1 cellular context compared by ENCODE assay signal in genomic region chr20:4216866-4217265, GRCh38.
TF ChIP-seq lines count a peak whose summit lies in the region.

No MANE protein-coding gene starts in this region.

TF ChIP-seq in HCT116, 20 proteins besides CTCF, POLR2A, EP300 and RAD21 (continued from another document):
- TF ChIP-seq REST (IDR thresholded peaks at IDR 0.05; ENCODE audit: low read depth) (no peak), TCF7L2 (IDR thresholded peaks at IDR 0.05; ENCODE audit: borderline replicate concordance, extremely low read depth, insufficient read depth, insufficient read length) (no peak), CBX3 (IDR thresholded peaks at IDR 0.05; ENCODE audit: low read depth) (no peak), JUND (IDR thresholded peaks at IDR 0.05) (no peak)
